8 cellular contexts compared by ENCODE assay signal in genomic region chr6:36594816-36595167, GRCh38. TPM values are rescaled to one million over a fixed set of nuclear protein-coding genes. Genes with fewer than 3 reads are reported as not detected.
DNase-seq lines count a peak whose midpoint lies in the region; ATAC-seq lines count a peak whose summit lies in the region.

No MANE protein-coding gene starts in this region.

- peak overlapping the region; percentile 94 to 99 (median 98) for H3K4me3 Mint-ChIP-seq in immature natural killer cell
- H3K4me3 Mint-ChIP-seq in stimulated activated naive CD8-positive, alpha-beta T cell treated with anti-CD3 and anti-CD28 coated beads, Interleukin-15, amount 100 ng/mL, for 72 hours = peak overlapping the region; percentile 88 to 96

- H3K9me3 Mint-ChIP-seq in immature natural killer cell = peaks cover 0 to 2% (median 0%) of the 10 kb centered on the region in 6 donors
- no peaks in the 10 kb centered on the region for H3K9me3 Mint-ChIP-seq in stimulated activated naive CD8-positive, alpha-beta T cell treated with anti-CD3 and anti-CD28 coated beads, Interleukin-15, amount 100 ng/mL, for 72 hours

- H3K4me1 Mint-ChIP-seq in immature natural killer cell = peaks cover 59 to 69% of the 10 kb centered on the region in 2 donors
- H3K4me1 Mint-ChIP-seq in stimulated activated naive CD8-positive, alpha-beta T cell treated with anti-CD3 and anti-CD28 coated beads, Interleukin-15, amount 100 ng/mL, for 72 hours = peaks cover 50% of the 10 kb centered on the region

- peaks cover 16 to 42% (median 33%) of the 10 kb centered on the region in 3 donors for H3K27me3 Mint-ChIP-seq in immature natural killer cell (ENCODE audit: low read depth in 3 of 3)
- H3K27me3 Mint-ChIP-seq in stimulated activated naive CD8-positive, alpha-beta T cell treated with anti-CD3 and anti-CD28 coated beads, Interleukin-15, amount 100 ng/mL, for 72 hours = no peaks in the 10 kb centered on the region

- DNase-seq in activated effector memory CD4-positive, alpha-beta T cell treated with anti-CD3 and anti-CD28 coated beads, Interleukin-2, amount 50 U/mL, for 16 hours = peak; percentile 62
- no peak for DNase-seq in activated effector memory CD4-positive, alpha-beta T cell treated with Interleukin-2 at 50 U/mL for 16 hours
- DNase-seq in immature natural killer cell (peak in 1 of 3 donors; percentile 29), HuH-7.5 (ENCODE audit: low spot score) (no peak), hepatic stellate cell (ENCODE audit: low spot score) (no peak)
- DNase-seq in stimulated activated naive CD8-positive, alpha-beta T cell treated with anti-CD3 and anti-CD28 coated beads, Interleukin-15, amount 100 ng/mL, for 72 hours = no peak

- 0 to 1% (median 1%) methylated on average over 7 of the region's 7 CpGs for WGBS in adipose tissue, 3 donors

- H3K27ac ChIP-seq in adipose tissue (ENCODE audit: low read depth, low read length) = peak overlapping the region; percentile 92

- H3K27ac Mint-ChIP-seq in immature natural killer cell = peak overlapping the region; percentile 97 to 99 (median 99)
- H3K27ac Mint-ChIP-seq in stimulated activated naive CD8-positive, alpha-beta T cell treated with anti-CD3 and anti-CD28 coated beads, Interleukin-15, amount 100 ng/mL, for 72 hours = peak overlapping the region; percentile 100

- peaks cover 30 to 40% (median 37%) of the 10 kb centered on the region in 3 donors for H3K36me3 Mint-ChIP-seq in immature natural killer cell

- no peak for ATAC-seq in stimulated activated naive CD8-positive, alpha-beta T cell treated with anti-CD3 and anti-CD28 coated beads, Interleukin-15, amount 100 ng/mL, for 72 hours
- ATAC-seq in HG03196 (IDR thresholded peaks at IDR 0.05; ENCODE audit: unreplicated experiment) = no peak

RNA-seq across cellular contexts. Expression of gene SRSF3, which starts 0.6 kb away (rescaled TPM):
- polyA plus RNA-seq in adipose tissue = 100 to 1,000 TPM; 133 to 227 (median 211) TPM
- polyA plus RNA-seq in immature natural killer cell = 100 to 1,000 TPM; 344 to 391 (median 379) TPM

RNA-seq across cellular contexts. Expression of gene STK38, which starts 47.5 kb away (rescaled TPM):
- polyA plus RNA-seq in adipose tissue = 10 to 100 TPM in 2 of 3 donors, 1 to 10 TPM in 1; 5.9 to 39.7 (median 13.5) TPM
- polyA plus RNA-seq in immature natural killer cell = 100 to 1,000 TPM in 1 of 3 donors, 10 to 100 TPM in 2; 74.2 to 179 (median 81.2) TPM
